ENCODE assay signal across 32 cellular contexts in the genomic region with DNA sequence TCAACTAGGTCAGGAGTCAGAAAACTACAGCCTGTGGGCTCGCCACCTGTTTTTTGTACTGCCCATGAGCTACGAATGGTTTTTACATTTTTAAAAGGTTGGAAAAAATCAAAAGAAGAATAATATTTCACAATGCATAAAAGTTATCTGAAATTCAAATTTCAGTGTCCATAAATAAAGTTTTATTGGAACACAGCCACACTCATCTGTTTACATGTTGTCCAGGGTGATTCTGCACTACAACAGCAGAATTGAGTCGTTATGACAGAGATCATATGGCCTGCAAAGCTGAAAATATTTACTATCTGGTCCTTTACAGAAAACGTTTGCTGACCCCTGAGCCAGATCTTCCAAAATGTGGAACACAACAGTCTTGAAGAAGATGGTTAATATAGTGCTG.
"Had no signal": no experiment of that assay in that cellular context is flagged by ENCODE, and none has a peak within 500 bp of the region (broad histone marks: within the 10 kb centered on the region; RNA-seq: fewer than 3 reads in every experiment).

No MANE protein-coding gene starts in this region.

- H3K27ac Mint-ChIP-seq: activated CD4-positive, alpha-beta memory T cell treated with anti-CD3 and anti-CD28 coated beads for 36 hours; activated CD4-positive, alpha-beta T cell treated with anti-CD3 and anti-CD28 coated beads for 36 hours; activated CD4-positive, alpha-beta T cell treated with anti-CD3 and anti-CD28 coated beads, Interleukin-2, amount 10 ng/mL, durations not matched to agents 24 days and 14 days; activated CD8-positive, alpha-beta memory T cell treated with anti-CD3 and anti-CD28 coated beads, Interleukin-2, amount 10 ng/mL, durations not matched to agents 7 days and 5 days; activated CD8-positive, alpha-beta T cell treated with anti-CD3 and anti-CD28 coated beads, Interleukin-2, amount 10 ng/mL, durations not matched to agents 7 days and 5 days; activated naive CD8-positive, alpha-beta T cell; activated T-helper 1 cell treated with anti-CD3 and anti-CD28 coated beads, Interleukin-12 subunit alpha, Interleukin-12 subunit beta, Interleukin-2, Interleukin-4 antibody, amounts not matched to agents 30 ng/mL and 10 ng/mL and 1 ng/mL, durations not matched to agents 14 hours and 24 hours and 36 hours; effector memory CD8-positive, alpha-beta T cell; T-helper 17 cell; T-helper 2 cell treated with Interferon-gamma antibody and Interleukin-4, amounts not matched to agents 5 μg/mL and 100 μg/mL, for 36 hours had no signal

- H3K4me1 Mint-ChIP-seq: activated CD4-positive, alpha-beta T cell treated with anti-CD3 and anti-CD28 coated beads for 36 hours; activated CD4-positive, alpha-beta T cell treated with anti-CD3 and anti-CD28 coated beads, Interleukin-2, amount 10 ng/mL, durations not matched to agents 24 days and 14 days; activated CD8-positive, alpha-beta memory T cell treated with anti-CD3 and anti-CD28 coated beads, Interleukin-2, amount 10 ng/mL, durations not matched to agents 7 days and 5 days had no signal

- H3K27me3 ChIP-seq: body of pancreas, gastroesophageal sphincter, heart right ventricle had no signal

- H3K4me1 ChIP-seq: body of pancreas had no signal

- DNase-seq: activated CD4-positive, alpha-beta memory T cell treated with anti-CD3 and anti-CD28 coated beads for 36 hours; activated CD4-positive, alpha-beta T cell treated with anti-CD3 and anti-CD28 coated beads for 36 hours; activated CD4-positive, alpha-beta T cell treated with anti-CD3 and anti-CD28 coated beads, Interleukin-2, amount 10 ng/mL, durations not matched to agents 24 days and 14 days; activated CD4-positive, CD25-positive, alpha-beta regulatory T cell; activated CD4-positive, CD25-positive, alpha-beta regulatory T cell treated with anti-CD3 and anti-CD28 coated beads, Interleukin-2, amount 50 U/mL, for 72 hours; activated CD8-positive, alpha-beta memory T cell treated with anti-CD3 and anti-CD28 coated beads, Interleukin-2, amount 10 ng/mL, durations not matched to agents 7 days and 5 days; activated CD8-positive, alpha-beta memory T cell treated with anti-CD3 and anti-CD28 coated beads, Interleukin-2, amount 50 U/mL, for 4 hours; activated CD8-positive, alpha-beta T cell treated with anti-CD3 and anti-CD28 coated beads, Interleukin-2, amount 10 ng/mL, durations not matched to agents 7 days and 5 days; activated gamma-delta T cell treated with Interleukin-2 at 50 U/mL for 16 hours; activated naive CD4-positive, alpha-beta T cell treated with anti-CD3 and anti-CD28 coated beads, Interleukin-2, amount 50 U/mL, for 16 hours; activated naive CD4-positive, alpha-beta T cell treated with Interleukin-2 at 50 U/mL for 16 hours; activated T-cell treated with anti-CD3 and anti-CD28 coated beads, Interleukin-2, amount 50 U/mL, for 1 hour; activated T-cell treated with anti-CD3 and anti-CD28 coated beads, Interleukin-2, amount 50 U/mL, for 48 hours; amniotic stem cell; aorta; body of pancreas; caudate nucleus; cortex of kidney; dermis blood vessel endothelial cell; effector CD4-positive, alpha-beta T cell; effector memory CD8-positive, alpha-beta T cell; erythroblast; foreskin melanocyte; heart right ventricle; T-helper 1 cell; T-helper 17 cell; T1000 had no signal

- H3K36me3 ChIP-seq: esophagus muscularis mucosa, gastroesophageal sphincter, heart right ventricle had no signal

- H3K4me3 Mint-ChIP-seq: activated CD4-positive, alpha-beta memory T cell treated with anti-CD3 and anti-CD28 coated beads for 36 hours; activated CD4-positive, alpha-beta T cell treated with anti-CD3 and anti-CD28 coated beads for 36 hours; activated CD4-positive, alpha-beta T cell treated with anti-CD3 and anti-CD28 coated beads, Interleukin-2, amount 10 ng/mL, durations not matched to agents 24 days and 14 days; activated CD8-positive, alpha-beta memory T cell treated with anti-CD3 and anti-CD28 coated beads, Interleukin-2, amount 10 ng/mL, durations not matched to agents 7 days and 5 days; activated CD8-positive, alpha-beta T cell treated with anti-CD3 and anti-CD28 coated beads, Interleukin-2, amount 10 ng/mL, durations not matched to agents 7 days and 5 days; activated naive CD8-positive, alpha-beta T cell; activated T-helper 1 cell treated with anti-CD3 and anti-CD28 coated beads, Interleukin-12 subunit alpha, Interleukin-12 subunit beta, Interleukin-2, Interleukin-4 antibody, amounts not matched to agents 30 ng/mL and 10 ng/mL and 1 ng/mL, durations not matched to agents 14 hours and 24 hours and 36 hours; effector memory CD8-positive, alpha-beta T cell; T-helper 17 cell; T-helper 2 cell treated with Interferon-gamma antibody and Interleukin-4, amounts not matched to agents 5 μg/mL and 100 μg/mL, for 36 hours had no signal

- ATAC-seq: activated CD4-positive, alpha-beta T cell treated with anti-CD3 and anti-CD28 coated beads for 36 hours; activated CD8-positive, alpha-beta memory T cell treated with anti-CD3 and anti-CD28 coated beads, Interleukin-2, amount 10 ng/mL, durations not matched to agents 7 days and 5 days; activated CD8-positive, alpha-beta T cell treated with anti-CD3 and anti-CD28 coated beads, Interleukin-2, amount 10 ng/mL, durations not matched to agents 7 days and 5 days; body of pancreas; effector memory CD8-positive, alpha-beta T cell; gastroesophageal sphincter; heart right ventricle; T-helper 17 cell had no signal

- H3K27me3 Mint-ChIP-seq: activated CD4-positive, alpha-beta memory T cell treated with anti-CD3 and anti-CD28 coated beads for 36 hours; activated CD4-positive, alpha-beta T cell treated with anti-CD3 and anti-CD28 coated beads for 36 hours had no signal

- H3K9me3 ChIP-seq: body of pancreas, esophagus muscularis mucosa, gastroesophageal sphincter, heart right ventricle had no signal

- H3K9me3 Mint-ChIP-seq: activated CD4-positive, alpha-beta memory T cell treated with anti-CD3 and anti-CD28 coated beads for 36 hours; activated CD4-positive, alpha-beta T cell treated with anti-CD3 and anti-CD28 coated beads, Interleukin-2, amount 10 ng/mL, durations not matched to agents 24 days and 14 days; activated T-helper 1 cell treated with anti-CD3 and anti-CD28 coated beads, Interleukin-12 subunit alpha, Interleukin-12 subunit beta, Interleukin-2, Interleukin-4 antibody, amounts not matched to agents 30 ng/mL and 10 ng/mL and 1 ng/mL, durations not matched to agents 14 hours and 24 hours and 36 hours; effector memory CD8-positive, alpha-beta T cell; T-helper 2 cell treated with Interferon-gamma antibody and Interleukin-4, amounts not matched to agents 5 μg/mL and 100 μg/mL, for 36 hours had no signal

- H3K36me3 Mint-ChIP-seq: activated CD4-positive, alpha-beta memory T cell treated with anti-CD3 and anti-CD28 coated beads for 36 hours; activated CD8-positive, alpha-beta memory T cell treated with anti-CD3 and anti-CD28 coated beads, Interleukin-2, amount 10 ng/mL, durations not matched to agents 7 days and 5 days; activated naive CD8-positive, alpha-beta T cell had no signal

- H3K4me3 ChIP-seq: body of pancreas, esophagus muscularis mucosa, gastroesophageal sphincter, heart right ventricle had no signal

- H3K27ac ChIP-seq: body of pancreas, esophagus muscularis mucosa, gastroesophageal sphincter, heart right ventricle had no signal
